Comparison of ENCODE assay signal across 8 cellular contexts in the genomic region with DNA sequence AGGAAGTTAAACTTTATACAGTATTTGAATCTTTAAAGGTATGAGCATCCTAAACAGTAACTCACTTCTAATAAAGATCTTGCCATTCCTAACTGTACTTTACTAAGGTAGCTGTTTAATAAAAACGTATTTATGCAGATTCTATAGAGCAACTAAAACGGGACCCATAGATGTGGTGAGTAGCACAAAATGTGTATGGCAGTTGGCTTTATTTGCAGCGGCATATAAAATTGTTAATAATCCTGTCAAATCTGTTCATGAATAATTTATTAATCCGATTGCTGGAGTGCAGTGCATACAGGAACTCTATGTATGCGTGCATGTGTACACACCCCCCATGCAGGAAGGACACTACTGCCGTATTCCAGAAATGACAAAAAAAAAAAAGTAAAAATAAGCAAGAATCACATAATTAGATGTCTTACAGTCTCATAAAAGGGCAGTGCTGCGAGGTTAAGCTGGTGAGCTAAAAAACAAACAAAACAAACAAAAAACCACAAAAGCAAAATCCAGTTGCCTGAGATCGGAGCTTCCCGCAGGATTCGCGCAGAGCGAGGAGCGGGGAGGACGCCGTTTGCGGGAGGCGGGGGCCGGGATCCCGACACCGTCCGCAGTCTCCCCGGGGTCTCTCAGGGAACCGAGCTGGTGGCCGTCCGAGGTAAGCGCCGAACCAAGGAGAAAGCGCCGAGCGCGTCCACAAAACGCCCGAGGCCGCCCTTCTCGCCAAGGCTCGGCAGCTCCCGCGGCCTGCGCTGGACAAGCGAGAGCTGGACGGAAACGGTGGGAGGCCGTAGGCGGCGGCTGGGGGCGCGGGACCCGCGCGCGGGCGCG. TPM values are rescaled to one million over a fixed set of nuclear protein-coding genes. Genes with fewer than 3 reads are reported as not detected.
DNase-seq lines count a peak whose midpoint lies in the region; ATAC-seq, FAIRE-seq and TF ChIP-seq lines count a peak whose summit lies in the region.

No MANE protein-coding gene starts in this region.

- peak; percentile 9 for FAIRE-seq in pancreas (lab: Jason Lieb, UNC)

- H3K4me3 ChIP-seq in SK-N-MC (peak overlapping the region; percentile 88), fibroblast of mammary gland (ENCODE audit: control insufficient read depth, low read depth, low read length) (peak overlapping the region; percentile 81), pancreas (peak overlapping the region; percentile 59 to 87 (median 84))

- DNase-seq in ACHN (peak; percentile 8), SK-N-MC (ENCODE audit: low read depth, low spot score) (no peak), fibroblast of mammary gland (ENCODE audit: low read depth) (peak; percentile 20), pancreas (no peak), NCI-H1436 (lab: John Stamatoyannopoulos, UW) (no peak)

- H3K9me3 ChIP-seq in SK-N-MC (ENCODE audit: low read depth, low read length) (no peaks in the 10 kb centered on the region), pancreas (no peaks in the 10 kb centered on the region)

- H3K27me3 ChIP-seq in pancreas, result peaks cover 0 to 11% (median 0%) of the 10 kb centered on the region in 4 donors

- in situ Hi-C loops in ACHN (cut with HindIII; ENCODE audit: low pct_ligation_motif_present, low pct_unique_long_range_greater_than_20kb, low sequenced_read_pairs), result no loop called here

- ATAC-seq in GM18858 (IDR thresholded peaks at IDR 0.05; ENCODE audit: unreplicated experiment) (peak; percentile 21), HG03060 (IDR thresholded peaks at IDR 0.05; ENCODE audit: low read depth, unreplicated experiment) (peak; percentile 4), pancreas (peak in 3 of 4 donors; percentile 1 to 13 (median 9)), HG03025 (IDR thresholded peaks at IDR 0.05; ENCODE audit: low FRiP score, unreplicated experiment) (no peak)

- H3K9ac ChIP-seq in SK-N-MC (ENCODE audit: insufficient read length), result peak overlapping the region; percentile 77

- H3K27ac ChIP-seq in SK-N-MC, result no peak overlapping the region; the same call in 1 of the 2 replicates
- H3K27ac ChIP-seq in pancreas, result peak overlapping the region; percentile 83 to 97 (median 91)

- no peaks in the 10 kb centered on the region for H3K36me3 ChIP-seq in SK-N-MC (ENCODE audit: insufficient read depth, low read length)
- H3K36me3 ChIP-seq in pancreas, result no peaks in the 10 kb centered on the region

- intact Hi-C loops in pancreas (cut with DNase I), result loop anchor here in 1 of 3 donors (10.0 kb wide), 1 partner anchor 71 kb away; no protein-coding TSS in a partner anchor

- peaks cover 10 to 14% (median 11%) of the 10 kb centered on the region in 3 donors for H3K4me1 ChIP-seq in pancreas

- WGBS in pancreas, 2 donors, result 1% methylated on average over 28 to 53 of the region's 53 CpGs

- TF ChIP-seq CTCF in fibroblast of mammary gland (conservative IDR thresholded peaks at IDR 0.05; ENCODE audit: control insufficient read depth, insufficient read depth, low read depth, low read length), result no peak
- TF ChIP-seq CTCF in pancreas (IDR thresholded peaks at IDR 0.05), result no peak

RNA-seq across cellular contexts. Expression of a gene that starts 0.5 kb away (rescaled TPM):
- 10 to 100 TPM; 27.9 to 43.0 (median 34.6) TPM for total RNA-seq in pancreas
- polyA plus RNA-seq in pancreas, result 10 to 100 TPM; 47.6 to 60.4 TPM

RNA-seq across cellular contexts. Expression of a gene that starts 5.2 kb away (rescaled TPM):
- total RNA-seq in pancreas, result 10 to 100 TPM; 15.8 to 33.9 (median 24.0) TPM
- 10 to 100 TPM; 10.6 to 25.1 TPM for polyA plus RNA-seq in pancreas

RNA-seq across cellular contexts. Expression of a gene that starts 29.6 kb away (rescaled TPM):
- total RNA-seq in pancreas, result under 1 TPM in 5 of 6 donors, not detected in 1; 0.08 to 0.47 (median 0.34) TPM
- 1 to 10 TPM in 1 of 2 donors, under 1 TPM in 1; 0.53 to 1.3 TPM for polyA plus RNA-seq in pancreas

Comparison
In these comparisons a context has a peak if more than half of its experiments do, and no peak if none do; other contexts are left out.
1. DNase-seq: peak in ACHN (single experiment) and fibroblast of mammary gland (single experiment); none in SK-N-MC (single experiment), pancreas (0 of 6) and NCI-H1436 (single experiment).
2. Peak in every context shown above with its lines, with median percentiles within 50 percentile points of each other: H3K4me3 ChIP-seq.